ENCODE assay signal across 24 cellular contexts in genomic region chr12:62861157-62861535, GRCh38.
DNase-seq lines count a peak whose midpoint lies in the region; ATAC-seq and TF ChIP-seq lines count a peak whose summit lies in the region.
"Had no signal": no experiment of that assay in that cellular context is flagged by ENCODE, and none has a peak within 500 bp of the region (broad histone marks: within the 10 kb centered on the region; RNA-seq: fewer than 3 reads in every experiment).

No MANE protein-coding gene starts in this region.

- no peak overlapping the region for H3K4me3 Mint-ChIP-seq in nephron
- H3K4me3 Mint-ChIP-seq in type B pancreatic cell: no peak overlapping the region
- H3K4me3 Mint-ChIP-seq in stimulated activated effector memory CD8-positive, alpha-beta T cell treated with anti-CD3 and anti-CD28 coated beads, Interleukin-12 subunit alpha, Interleukin-12 subunit beta, amount 100 ng/mL, for 72 hours: no peak overlapping the region
- H3K4me3 Mint-ChIP-seq: activated naive CD8-positive, alpha-beta T cell treated with anti-CD3 and anti-CD28 coated beads, Interleukin-2, amount 10 ng/mL, durations not matched to agents 7 days and 5 days; memory B cell; naive thymus-derived CD8-positive, alpha-beta T cell; T-helper 17 cell had no signal

- H3K27me3 Mint-ChIP-seq in nephron (ENCODE audit: low read depth) (no peaks in the 10 kb centered on the region), type B pancreatic cell (no peaks in the 10 kb centered on the region)

- TF ChIP-seq POLR2A in vagina (IDR thresholded peaks at IDR 0.05): no peak

- H3K9me3 ChIP-seq in heart right ventricle: no peaks in the 10 kb centered on the region
- no peaks in the 10 kb centered on the region for H3K9me3 ChIP-seq in vagina
- H3K9me3 ChIP-seq: BLaER1 had no signal

- no peak for ATAC-seq in heart right ventricle
- ATAC-seq in left cardiac atrium: no peak
- ATAC-seq in stimulated activated effector memory CD8-positive, alpha-beta T cell treated with anti-CD3 and anti-CD28 coated beads, Interleukin-12 subunit alpha, Interleukin-12 subunit beta, amount 100 ng/mL, for 72 hours: no peak
- ATAC-seq: naive thymus-derived CD8-positive, alpha-beta T cell; T-helper 17 cell had no signal

- no peak for TF ChIP-seq CTCF in heart right ventricle (IDR thresholded peaks at IDR 0.05)
- no peak for TF ChIP-seq CTCF in nephron (IDR thresholded peaks at IDR 0.05; ENCODE audit: unreplicated experiment in 3 of 3)
- TF ChIP-seq CTCF in type B pancreatic cell (conservative IDR thresholded peaks at IDR 0.05): no peak
- no peak for TF ChIP-seq CTCF in vagina (IDR thresholded peaks at IDR 0.05)

- peak overlapping the region in 7 of 10 donors; percentile 15 to 33 (median 22) for H3K4me3 ChIP-seq in heart right ventricle
- H3K4me3 ChIP-seq in vagina: no peak overlapping the region
- H3K4me3 ChIP-seq: BLaER1 had no signal

- H3K36me3 ChIP-seq in heart right ventricle: no peaks in the 10 kb centered on the region
- no peaks in the 10 kb centered on the region for H3K36me3 ChIP-seq in vagina
- H3K36me3 ChIP-seq: BLaER1 had no signal

- peak overlapping the region in 9 of 10 donors; percentile 10 to 71 (median 58) for H3K27ac ChIP-seq in heart right ventricle
- no peak overlapping the region for H3K27ac ChIP-seq in vagina
- H3K27ac ChIP-seq: BLaER1 had no signal

- no peaks in the 10 kb centered on the region for H3K9me3 Mint-ChIP-seq in nephron
- peaks cover 2% of the 10 kb centered on the region for H3K9me3 Mint-ChIP-seq in type B pancreatic cell
- no peaks in the 10 kb centered on the region for H3K9me3 Mint-ChIP-seq in stimulated activated effector memory CD8-positive, alpha-beta T cell treated with anti-CD3 and anti-CD28 coated beads, Interleukin-12 subunit alpha, Interleukin-12 subunit beta, amount 100 ng/mL, for 72 hours
- H3K9me3 Mint-ChIP-seq: activated naive CD8-positive, alpha-beta T cell treated with anti-CD3 and anti-CD28 coated beads, Interleukin-2, amount 10 ng/mL, durations not matched to agents 7 days and 5 days; activated T-helper 2 cell treated with anti-CD3 and anti-CD28 coated beads, Interferon-gamma antibody, Interleukin-2, Interleukin-4, amounts not matched to agents 10 μg/mL and 5 μg/mL and 100 μg/mL, durations not matched to agents 14 hours and 24 hours and 36 hours; memory B cell; naive thymus-derived CD8-positive, alpha-beta T cell had no signal

- WGBS in heart right ventricle, 2 donors: 50 to 62% methylated on average over 2 of the region's 2 CpGs

- H3K36me3 Mint-ChIP-seq in nephron (ENCODE audit: low read depth) (no peaks in the 10 kb centered on the region), type B pancreatic cell (no peaks in the 10 kb centered on the region)
- no peaks in the 10 kb centered on the region for H3K36me3 Mint-ChIP-seq in stimulated activated effector memory CD8-positive, alpha-beta T cell treated with anti-CD3 and anti-CD28 coated beads, Interleukin-12 subunit alpha, Interleukin-12 subunit beta, amount 100 ng/mL, for 72 hours
- H3K36me3 Mint-ChIP-seq: activated naive CD8-positive, alpha-beta T cell treated with anti-CD3 and anti-CD28 coated beads, Interleukin-2, amount 10 ng/mL, durations not matched to agents 7 days and 5 days; memory B cell; naive thymus-derived CD8-positive, alpha-beta T cell had no signal

- peaks cover 12 to 74% (median 50%) of the 10 kb centered on the region in 9 donors for H3K4me1 ChIP-seq in heart right ventricle
- no peaks in the 10 kb centered on the region for H3K4me1 ChIP-seq in vagina

- DNase-seq in heart right ventricle (no peak), left cardiac atrium (no peak), cerebellar cortex (ENCODE audit: low spot score) (peak; percentile 62), type B pancreatic cell (ENCODE audit: extremely low spot score, unreplicated experiment) (no peak), NCI-H2081 treated with DMSO at 0.1 percent for 48 hours (lab: John Stamatoyannopoulos, UW) (no peak), vagina (ENCODE audit: extremely low spot score in 2 of 2) (no peak)
- DNase-seq in stimulated activated effector memory CD8-positive, alpha-beta T cell treated with anti-CD3 and anti-CD28 coated beads, Interleukin-12 subunit alpha, Interleukin-12 subunit beta, amount 100 ng/mL, for 72 hours (ENCODE audit: low spot score in 2 of 2): no peak
- DNase-seq: activated CD4-positive, alpha-beta T cell treated with anti-CD3 and anti-CD28 coated beads, Interleukin-2, amount 50 U/mL, for 1 hour; activated CD8-positive, alpha-beta memory T cell treated with anti-CD3 and anti-CD28 coated beads, Interleukin-2, amount 50 U/mL, for 4 hours; activated naive CD8-positive, alpha-beta T cell treated with anti-CD3 and anti-CD28 coated beads, Interleukin-2, amount 10 ng/mL, durations not matched to agents 7 days and 5 days; foreskin melanocyte; HCEC 1CT; kidney; naive thymus-derived CD8-positive, alpha-beta T cell; NCI-H1436; NCI-H2171; NCI-H748 treated with DMSO at 0.1 percent for 48 hours; SIG-M5; stimulated activated CD4-positive, alpha-beta T cell treated with anti-CD3 and anti-CD28 coated beads, Interleukin-4, amount 100 ng/mL, for 24 hours; T-helper 17 cell had no signal

- H3K27me3 ChIP-seq in heart right ventricle (no peaks in the 10 kb centered on the region), vagina (no peaks in the 10 kb centered on the region)
- H3K27me3 ChIP-seq: BLaER1 had no signal

- H3K4me1 Mint-ChIP-seq in nephron (peaks cover 44% of the 10 kb centered on the region), type B pancreatic cell (ENCODE audit: unreplicated experiment) (peaks cover 54% of the 10 kb centered on the region)
- H3K4me1 Mint-ChIP-seq in stimulated activated effector memory CD8-positive, alpha-beta T cell treated with anti-CD3 and anti-CD28 coated beads, Interleukin-12 subunit alpha, Interleukin-12 subunit beta, amount 100 ng/mL, for 72 hours: no peaks in the 10 kb centered on the region
- H3K4me1 Mint-ChIP-seq: activated naive CD8-positive, alpha-beta T cell treated with anti-CD3 and anti-CD28 coated beads, Interleukin-2, amount 10 ng/mL, durations not matched to agents 7 days and 5 days; naive thymus-derived CD8-positive, alpha-beta T cell; T-helper 17 cell had no signal

- H3K27ac Mint-ChIP-seq in nephron (peak overlapping the region; percentile 4 to 57 (median 51)), type B pancreatic cell (peak overlapping the region; percentile 1)
- no peak overlapping the region for H3K27ac Mint-ChIP-seq in stimulated activated effector memory CD8-positive, alpha-beta T cell treated with anti-CD3 and anti-CD28 coated beads, Interleukin-12 subunit alpha, Interleukin-12 subunit beta, amount 100 ng/mL, for 72 hours
- H3K27ac Mint-ChIP-seq: activated naive CD8-positive, alpha-beta T cell treated with anti-CD3 and anti-CD28 coated beads, Interleukin-2, amount 10 ng/mL, durations not matched to agents 7 days and 5 days; activated T-helper 2 cell treated with anti-CD3 and anti-CD28 coated beads, Interferon-gamma antibody, Interleukin-2, Interleukin-4, amounts not matched to agents 10 μg/mL and 5 μg/mL and 100 μg/mL, durations not matched to agents 14 hours and 24 hours and 36 hours; memory B cell; naive thymus-derived CD8-positive, alpha-beta T cell; T-helper 17 cell had no signal

- intact Hi-C loops in heart right ventricle (cut with DNase I) (loop anchor here in 1 of 10 donors (5.0 kb wide), 1 partner anchor 71 kb away; no protein-coding TSS in a partner anchor), left cardiac atrium (cut with DNase I) (loop anchor here in 1 of 2 donors (10.0 kb wide), 1 partner anchor 74 kb away; the partner anchor contains the start of gene PPM1H), vagina (cut with DNase I) (no loop called here)

Comparison
In these comparisons a context has a peak if more than half of its experiments do, and no peak if none do; other contexts are left out.
1. H3K4me3 ChIP-seq: peak in heart right ventricle (7 of 10); none in vagina (0 of 2).